ENCODE assay signal across 1 cellular context in the genomic region with DNA sequence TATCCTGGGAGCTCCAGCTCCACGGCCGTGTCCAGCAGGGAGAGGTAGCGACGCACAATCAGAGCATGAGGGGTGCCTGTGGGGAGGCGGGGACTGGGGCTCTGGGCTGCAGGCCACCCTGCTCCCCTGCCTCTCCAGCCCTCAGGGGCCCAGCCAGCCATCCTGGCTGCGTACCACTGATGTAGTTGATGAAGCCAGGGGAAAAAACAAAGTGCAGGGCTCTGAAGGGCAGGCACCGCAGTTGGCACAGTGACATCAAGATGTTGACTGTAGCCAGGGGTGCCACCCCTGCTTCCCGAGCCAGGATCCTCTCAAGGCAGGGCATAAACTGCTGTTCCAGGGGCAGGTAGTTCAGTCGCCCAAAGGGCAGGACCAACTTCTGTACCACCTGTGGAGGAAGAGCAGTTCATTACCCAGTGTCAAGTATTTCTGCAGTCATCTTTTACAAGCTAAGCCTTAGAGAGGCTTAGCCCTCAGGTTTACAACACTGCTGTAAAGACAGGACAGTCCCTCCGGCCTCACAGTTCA.
TF ChIP-seq lines count a peak whose summit lies in the region.

No MANE protein-coding gene starts in this region.

TF ChIP-seq in HCT116, 20 proteins besides CTCF, POLR2A, EP300 and RAD21 (continued from another document):
- TF ChIP-seq TCF7L2 (IDR thresholded peaks at IDR 0.05; ENCODE audit: borderline replicate concordance, extremely low read depth, insufficient read depth, insufficient read length) (no peak), CBX3 (IDR thresholded peaks at IDR 0.05; ENCODE audit: low read depth) (no peak), FOSL1 (IDR thresholded peaks at IDR 0.05; ENCODE audit: low read depth) (no peak), POLR2AphosphoS5 (IDR thresholded peaks at IDR 0.05; ENCODE audit: low read depth, low read length) (no peak; the same call in 1 of the 2 replicates), ZFX (IDR thresholded peaks at IDR 0.05) (no peak), SIN3A (IDR thresholded peaks at IDR 0.05; ENCODE audit: low read depth) (no peak), SRF (IDR thresholded peaks at IDR 0.05; ENCODE audit: low read depth) (no peak), JUND (IDR thresholded peaks at IDR 0.05) (no peak)
